29 cellular contexts compared by ENCODE assay signal in the genomic region with DNA sequence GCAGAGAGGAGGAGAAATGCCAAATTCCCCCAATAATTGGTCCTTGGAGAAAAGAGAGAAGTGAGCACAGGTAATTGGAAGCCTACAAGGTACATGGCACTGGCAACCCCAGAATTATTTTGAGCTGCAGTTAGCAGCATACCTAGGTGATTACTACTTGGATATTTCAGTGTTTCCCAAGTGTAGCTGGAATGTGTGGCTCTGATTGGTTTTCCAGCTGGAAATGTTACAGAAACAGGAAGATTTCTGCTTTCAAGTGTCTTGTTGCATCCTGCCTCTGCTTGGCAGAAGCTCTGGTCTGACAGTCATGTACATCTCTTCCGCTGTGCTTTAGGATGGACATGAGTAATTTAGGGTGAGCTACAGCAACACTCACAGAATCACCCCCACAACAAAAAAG.
DNase-seq lines count a peak whose midpoint lies in the region; ATAC-seq, FAIRE-seq and TF ChIP-seq lines count a peak whose summit lies in the region.
"Had no signal": no experiment of that assay in that cellular context is flagged by ENCODE, and none has a peak within 500 bp of the region (broad histone marks: within the 10 kb centered on the region; RNA-seq: fewer than 3 reads in every experiment).

No MANE protein-coding gene starts in this region.

- H2AK5ac ChIP-seq in IMR-90 (ENCODE audit: low read depth, low read length): no peak overlapping the region

- H4K8ac ChIP-seq in IMR-90 (ENCODE audit: low read depth in 2 of 2, low read length in 2 of 2): no peak overlapping the region

- no peak overlapping the region for H2BK20ac ChIP-seq in IMR-90 (ENCODE audit: low read depth, low read length)

- no peak overlapping the region for H2BK5ac ChIP-seq in IMR-90 (ENCODE audit: low read depth, low read length, poor library complexity, severe bottlenecking)

- H3K27ac ChIP-seq in IMR-90 (ENCODE audit: insufficient read depth, low read length) (no peak overlapping the region), spleen (no peak overlapping the region)
- H3K27ac ChIP-seq: A549, adrenal gland, C4-2B, cardiac muscle cell, transverse colon had no signal

- POLR2A ChIA-PET in IMR-90 (lab: Charles Lee; ENCODE audit: unreplicated experiment): no interaction called here

- DNase-seq in AG09309 (ENCODE audit: low read depth): peak; percentile 25
- DNase-seq in IMR-90: peak; percentile 60
- DNase-seq in bronchial epithelial cell (ENCODE audit: low read depth): peak; percentile 83
- peak; percentile 68 for DNase-seq in kidney tubule cell (ENCODE audit: low spot score)
- DNase-seq in spleen: no peak
- DNase-seq in effector memory CD8-positive, alpha-beta T cell: no peak
- no peak for DNase-seq in HT-29 (ENCODE audit: low spot score)
- DNase-seq in cerebellar cortex (ENCODE audit: low spot score): no peak
- DNase-seq: activated CD4-positive, CD25-positive, alpha-beta regulatory T cell treated with anti-CD3 and anti-CD28 coated beads, Interleukin-2, amount 50 U/mL, for 72 hours; activated CD8-positive, alpha-beta T cell treated with anti-CD3 and anti-CD28 coated beads for 36 hours; activated gamma-delta T cell; adrenal gland; dermis blood vessel endothelial cell; hypothalamus; KG1; kidney; MV-4-11; NCI-H1694; NCI-H82; OCI-M1; retina; Right ventricle myocardium superior; stimulated activated naive CD8-positive, alpha-beta T cell treated with anti-CD3 and anti-CD28 coated beads, Interleukin-15, amount 100 ng/mL, for 72 hours; transverse colon had no signal

- H2BK15ac ChIP-seq in IMR-90 (ENCODE audit: low read depth, low read length): no peak overlapping the region

- H3K4me3 Mint-ChIP-seq in effector memory CD8-positive, alpha-beta T cell: no peak overlapping the region
- H3K4me3 Mint-ChIP-seq: activated CD8-positive, alpha-beta T cell treated with anti-CD3 and anti-CD28 coated beads for 36 hours; stimulated activated naive CD8-positive, alpha-beta T cell treated with anti-CD3 and anti-CD28 coated beads, Interleukin-15, amount 100 ng/mL, for 72 hours had no signal

- H3K4me3 ChIP-seq in AG09309 (ENCODE audit: control insufficient read depth, low read depth, low read length): no peak overlapping the region
- no peak overlapping the region for H3K4me3 ChIP-seq in IMR-90 (ENCODE audit: insufficient read depth, low read depth, low read length)
- no peak overlapping the region for H3K4me3 ChIP-seq in bronchial epithelial cell (ENCODE audit: low read depth, low read length)
- no peak overlapping the region for H3K4me3 ChIP-seq in spleen
- H3K4me3 ChIP-seq: A549, adrenal gland, cardiac muscle cell, transverse colon had no signal

- peaks cover 11 to 37% of the 10 kb centered on the region in 2 donors for H3K27me3 Mint-ChIP-seq in effector memory CD8-positive, alpha-beta T cell

- H2BK120ac ChIP-seq in IMR-90 (ENCODE audit: low read depth, low read length): no peak overlapping the region

- no peaks in the 10 kb centered on the region for H4K20me1 ChIP-seq in IMR-90 (ENCODE audit: insufficient read depth, low read length)

- no peaks in the 10 kb centered on the region for H3K4me1 Mint-ChIP-seq in effector memory CD8-positive, alpha-beta T cell (ENCODE audit: low read depth in 2 of 2)
- H3K4me1 Mint-ChIP-seq: stimulated activated naive CD8-positive, alpha-beta T cell treated with anti-CD3 and anti-CD28 coated beads, Interleukin-15, amount 100 ng/mL, for 72 hours had no signal

- H2AFZ ChIP-seq in IMR-90 (replicated peaks; ENCODE audit: low read length, poor library complexity): no peak overlapping the region

- H4K91ac ChIP-seq in IMR-90 (ENCODE audit: insufficient read depth, low read depth, low read length): no peak overlapping the region

- no peak overlapping the region for H3K56ac ChIP-seq in IMR-90 (ENCODE audit: extremely low read depth, insufficient read depth, low read length)

- no peak overlapping the region for H3K4ac ChIP-seq in IMR-90 (ENCODE audit: low read depth, low read length)

- H3K9me3 ChIP-seq in IMR-90 (ENCODE audit: control insufficient read depth, insufficient read depth, low read length) (no peaks in the 10 kb centered on the region), spleen (peaks cover 0 to 4% (median 0%) of the 10 kb centered on the region in 8 donors)
- H3K9me3 ChIP-seq: A549, adrenal gland, transverse colon had no signal

- dilution Hi-C loops in IMR-90 (cut with HindIII; ENCODE audit: low sequenced_read_pairs, unreplicated experiment): no loop called here

- H3K27ac Mint-ChIP-seq in effector memory CD8-positive, alpha-beta T cell: no peak overlapping the region
- H3K27ac Mint-ChIP-seq: activated CD8-positive, alpha-beta T cell treated with anti-CD3 and anti-CD28 coated beads for 36 hours; stimulated activated naive CD8-positive, alpha-beta T cell treated with anti-CD3 and anti-CD28 coated beads, Interleukin-15, amount 100 ng/mL, for 72 hours had no signal

- peaks cover 13% of the 10 kb centered on the region for H3K27me3 ChIP-seq in IMR-90 (ENCODE audit: control insufficient read depth, insufficient read depth, low read length)
- no peaks in the 10 kb centered on the region for H3K27me3 ChIP-seq in bronchial epithelial cell (ENCODE audit: control insufficient read depth, insufficient read depth, low read length)
- H3K27me3 ChIP-seq in spleen (replicated peaks in 1 of 7): no peaks in the 10 kb centered on the region
- H3K27me3 ChIP-seq: adrenal gland, cardiac muscle cell, transverse colon had no signal

- BruUV-seq in IMR-90 (replicated peaks; lab: Mats Ljungman, UMichigan): no TSS peak

- H2AK9ac ChIP-seq in IMR-90 (replicated peaks; ENCODE audit: low read depth, low read length, poor library complexity): no peak overlapping the region

- no peaks in the 10 kb centered on the region for H3K36me3 Mint-ChIP-seq in effector memory CD8-positive, alpha-beta T cell (ENCODE audit: insufficient read depth)

- H3K9me1 ChIP-seq in IMR-90 (ENCODE audit: insufficient read depth, low read length): 0 out of 2 replicates have a peak, but pooled peaks cover 3% of the 10 kb centered on the region

- no CpG with 5 or more reads among the region's 1 CpG for WGBS in IMR-90 (ENCODE audit: extremely low coverage in 2 of 2, insufficient read length in 1 of 2), 2 experiments
- whole genome bisulfite sequencing in spleen, 5 donors: 67 to 91% (median 85%) methylated on average over 1 of the region's 1 CpG

- H3K9me3 Mint-ChIP-seq in effector memory CD8-positive, alpha-beta T cell: no peaks in the 10 kb centered on the region
- H3K9me3 Mint-ChIP-seq: activated CD8-positive, alpha-beta T cell treated with anti-CD3 and anti-CD28 coated beads for 36 hours; stimulated activated naive CD8-positive, alpha-beta T cell treated with anti-CD3 and anti-CD28 coated beads, Interleukin-15, amount 100 ng/mL, for 72 hours had no signal

- H3K79me1 ChIP-seq in IMR-90 (ENCODE audit: low read depth in 1 of 2, low read length in 2 of 2): no peaks in the 10 kb centered on the region

- FAIRE-seq in bronchial epithelial cell (lab: Jason Lieb, UNC): no peak
- FAIRE-seq: A549, frontal cortex, GM19239, kidney had no signal

- H3K14ac ChIP-seq in IMR-90 (replicated peaks; ENCODE audit: low read depth, low read length): no peak overlapping the region

- CTCF ChIA-PET in IMR-90 (lab: Yijun Ruan, JAX): interaction anchor here (0.6 kb wide), 1 partner anchor 286 kb away, joined by 3 read pairs; no protein-coding TSS in a partner anchor

- intact Hi-C loops in IMR-90 (cut with micrococcal nuclease) (no loop called here), spleen (cut with DNase I; ENCODE audit: low total_unique reads) (no loop called here)

- in situ Hi-C loops in IMR-90 (cut with MboI; ENCODE audit: low sequenced_read_pairs): no loop called here

- no peak for TF ChIP-seq RAD21 in IMR-90 (IDR thresholded peaks at IDR 0.05; ENCODE audit: low read length)

- TF ChIP-seq CTCF in AG09309 (IDR thresholded peaks at IDR 0.05; ENCODE audit: control insufficient read depth, insufficient read depth, low read depth, low read length, missing control alignments) (no peak), IMR-90 (conservative IDR thresholded peaks at IDR 0.05; ENCODE audit: low read depth, low read length) (no peak), bronchial epithelial cell (IDR thresholded peaks at IDR 0.05; ENCODE audit: insufficient read depth, low read length, severe bottlenecking) (no peak), spleen (IDR thresholded peaks at IDR 0.05 in 8 of 11, conservative IDR thresholded peaks at IDR 0.05 in 3 of 11) (no peak)

- no peak overlapping the region for H3K4me2 ChIP-seq in IMR-90 (ENCODE audit: low read depth, low read length)
- H3K4me2 ChIP-seq: A549 had no signal

- no peak for TF ChIP-seq POLR2A in IMR-90 (IDR thresholded peaks at IDR 0.05; ENCODE audit: low read depth, low read length)
- TF ChIP-seq POLR2A in spleen (IDR thresholded peaks at IDR 0.05): no peak

- no peaks in the 10 kb centered on the region for H3K4me1 ChIP-seq in IMR-90 (ENCODE audit: control insufficient read depth, insufficient read depth, low read length)
- H3K4me1 ChIP-seq in spleen: peaks cover 0 to 11% (median 7%) of the 10 kb centered on the region in 6 donors

- no peak overlapping the region for H3K9ac ChIP-seq in IMR-90 (ENCODE audit: low read depth, low read length)

- H3K36me3 ChIP-seq in IMR-90 (ENCODE audit: control insufficient read depth, insufficient read depth, low read length): no peaks in the 10 kb centered on the region
- H3K36me3 ChIP-seq in bronchial epithelial cell (ENCODE audit: control insufficient read depth, insufficient read depth, low read length): no peaks in the 10 kb centered on the region
- H3K36me3 ChIP-seq in spleen: no peaks in the 10 kb centered on the region
- H3K36me3 ChIP-seq: adrenal gland, cardiac muscle cell, transverse colon had no signal

- no peak overlapping the region for H3K18ac ChIP-seq in IMR-90 (ENCODE audit: low read depth, low read length)

- no peak overlapping the region for H3K23ac ChIP-seq in IMR-90 (ENCODE audit: low read depth, low read length)

- H4K5ac ChIP-seq in IMR-90 (ENCODE audit: low read depth, low read length): no peak overlapping the region

- peak; percentile 53; the same call in 1 of the 2 replicates for ATAC-seq in IMR-90 (ENCODE audit: low read depth)
- ATAC-seq in effector memory CD8-positive, alpha-beta T cell (replicated peaks): no peak
- ATAC-seq: A549; activated CD8-positive, alpha-beta T cell treated with anti-CD3 and anti-CD28 coated beads for 36 hours; stimulated activated naive CD8-positive, alpha-beta T cell treated with anti-CD3 and anti-CD28 coated beads, Interleukin-15, amount 100 ng/mL, for 72 hours had no signal

TF ChIP-seq in IMR-90, 13 proteins besides CTCF, POLR2A, EP300 and RAD21 (continues in another document):
- no peak for TF ChIP-seq CEBPB (IDR thresholded peaks at IDR 0.05; ENCODE audit: low read depth, low read length)
- TF ChIP-seq MXI1 (IDR thresholded peaks at IDR 0.05; ENCODE audit: borderline replicate concordance, low read depth, low read length): no peak
- no peak for TF ChIP-seq MAFK (IDR thresholded peaks at IDR 0.05; ENCODE audit: low read depth, low read length)
- no peak for TF ChIP-seq MAZ (IDR thresholded peaks at IDR 0.05; ENCODE audit: borderline replicate concordance, low read depth, low read length)
- no peak for TF ChIP-seq RCOR1 (IDR thresholded peaks at IDR 0.05; ENCODE audit: insufficient replicate concordance, low read length)
- TF ChIP-seq SMC3 (IDR thresholded peaks at IDR 0.05; ENCODE audit: low read depth, low read length): no peak
- TF ChIP-seq BHLHE40 (IDR thresholded peaks at IDR 0.05; ENCODE audit: low read depth, low read length): no peak
- no peak for TF ChIP-seq CHD1 (IDR thresholded peaks at IDR 0.05; ENCODE audit: low read depth, low read length)

Comparison
In these comparisons a context has a peak if more than half of its experiments do, and no peak if none do; other contexts are left out.
1. DNase-seq: peak in AG09309 (single experiment), IMR-90 (single experiment), bronchial epithelial cell (single experiment) and kidney tubule cell (single experiment); none in spleen (single experiment), effector memory CD8-positive, alpha-beta T cell (0 of 3), HT-29 (single experiment) and cerebellar cortex (single experiment).